In the genomic region with DNA sequence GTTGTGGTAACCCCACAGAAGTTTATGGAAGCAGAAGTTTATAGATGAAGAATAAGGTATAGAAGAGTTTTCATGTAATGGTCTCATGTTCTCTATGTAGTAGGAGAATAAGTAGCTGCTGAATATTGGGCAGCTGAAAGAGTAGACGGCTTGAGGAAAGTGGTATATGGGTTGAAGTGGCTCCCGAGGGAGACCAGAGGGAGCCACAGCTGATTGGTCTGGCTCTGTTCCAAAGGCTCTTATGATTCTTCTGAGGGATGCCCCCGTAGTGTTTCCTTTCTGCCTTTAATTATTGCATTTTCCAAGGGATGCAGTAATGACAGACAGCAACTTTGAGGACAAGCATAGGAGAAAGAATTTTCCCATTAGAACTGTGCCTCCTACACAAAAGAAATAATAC, we compare ENCODE assay signal across 1 cellular context.
TF ChIP-seq lines count a peak whose summit lies in the region.

No MANE protein-coding gene starts in this region.

TF ChIP-seq in HEK293, 187 proteins besides CTCF, POLR2A, EP300 and RAD21 (continued from another document):
- TF ChIP-seq, protein P1, sequence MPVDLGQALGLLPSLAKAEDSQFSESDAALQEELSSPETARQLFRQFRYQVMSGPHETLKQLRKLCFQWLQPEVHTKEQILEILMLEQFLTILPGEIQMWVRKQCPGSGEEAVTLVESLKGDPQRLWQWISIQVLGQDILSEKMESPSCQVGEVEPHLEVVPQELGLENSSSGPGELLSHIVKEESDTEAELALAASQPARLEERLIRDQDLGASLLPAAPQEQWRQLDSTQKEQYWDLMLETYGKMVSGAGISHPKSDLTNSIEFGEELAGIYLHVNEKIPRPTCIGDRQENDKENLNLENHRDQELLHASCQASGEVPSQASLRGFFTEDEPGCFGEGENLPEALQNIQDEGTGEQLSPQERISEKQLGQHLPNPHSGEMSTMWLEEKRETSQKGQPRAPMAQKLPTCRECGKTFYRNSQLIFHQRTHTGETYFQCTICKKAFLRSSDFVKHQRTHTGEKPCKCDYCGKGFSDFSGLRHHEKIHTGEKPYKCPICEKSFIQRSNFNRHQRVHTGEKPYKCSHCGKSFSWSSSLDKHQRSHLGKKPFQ (tag by site-specific recombination; IDR thresholded peaks at IDR 0.05) = no peak
- no peak for TF ChIP-seq ZNF37A (tag by site-specific recombination; IDR thresholded peaks at IDR 0.05)
- TF ChIP-seq ZNF223 (tag by site-specific recombination; IDR thresholded peaks at IDR 0.05) = no peak
- TF ChIP-seq ZNF16 (tag by site-specific recombination; IDR thresholded peaks at IDR 0.05; ENCODE audit: low read depth) = no peak
- TF ChIP-seq ZNF596 (tag by site-specific recombination; IDR thresholded peaks at IDR 0.05) = no peak
- no peak for TF ChIP-seq ZNF510 (tag by site-specific recombination; IDR thresholded peaks at IDR 0.05; ENCODE audit: insufficient replicate concordance)
- no peak for TF ChIP-seq ZNF155 (tag by site-specific recombination; IDR thresholded peaks at IDR 0.05)
- TF ChIP-seq, protein P2, sequence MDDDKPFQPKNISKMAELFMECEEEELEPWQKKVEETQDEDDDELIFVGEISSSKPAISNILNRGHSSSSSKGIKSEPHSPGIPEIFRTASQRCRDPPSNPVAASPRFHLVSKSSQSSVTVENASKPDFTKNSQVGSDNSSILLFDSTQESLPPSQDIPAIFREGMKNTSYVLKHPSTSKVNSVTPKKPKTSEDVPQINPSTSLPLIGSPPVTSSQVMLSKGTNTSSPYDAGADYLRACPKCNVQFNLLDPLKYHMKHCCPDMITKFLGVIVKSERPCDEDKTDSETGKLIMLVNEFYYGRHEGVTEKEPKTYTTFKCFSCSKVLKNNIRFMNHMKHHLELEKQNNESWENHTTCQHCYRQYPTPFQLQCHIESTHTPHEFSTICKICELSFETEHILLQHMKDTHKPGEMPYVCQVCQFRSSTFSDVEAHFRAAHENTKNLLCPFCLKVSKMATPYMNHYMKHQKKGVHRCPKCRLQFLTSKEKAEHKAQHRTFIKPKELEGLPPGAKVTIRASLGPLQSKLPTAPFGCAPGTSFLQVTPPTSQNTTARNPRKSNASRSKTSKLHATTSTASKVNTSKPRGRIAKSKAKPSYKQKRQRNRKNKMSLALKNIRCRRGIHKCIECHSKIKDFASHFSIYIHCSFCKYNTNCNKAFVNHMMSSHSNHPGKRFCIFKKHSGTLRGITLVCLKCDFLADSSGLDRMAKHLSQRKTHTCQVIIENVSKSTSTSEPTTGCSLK (tag by site-specific recombination; IDR thresholded peaks at IDR 0.05) = no peak
- no peak for TF ChIP-seq ZSCAN16 (tag by site-specific recombination; IDR thresholded peaks at IDR 0.05)
- TF ChIP-seq ZNF544 (tag by site-specific recombination; IDR thresholded peaks at IDR 0.05) = no peak
- peak; percentile 45; the same call in 1 of the 2 replicates for TF ChIP-seq ZNF133 (tag by site-specific recombination; IDR thresholded peaks at IDR 0.05)
- no peak for TF ChIP-seq SP7 (tag by site-specific recombination; IDR thresholded peaks at IDR 0.05)
- TF ChIP-seq ZNF670 (tag by site-specific recombination; IDR thresholded peaks at IDR 0.05; ENCODE audit: low read depth) = no peak
- no peak for TF ChIP-seq KLF10 (tag by site-specific recombination; IDR thresholded peaks at IDR 0.05)
- no peak for TF ChIP-seq ZNF777 (tag by site-specific recombination; IDR thresholded peaks at IDR 0.05; ENCODE audit: borderline replicate concordance)
- no peak for TF ChIP-seq PRDM1 (tag by site-specific recombination; IDR thresholded peaks at IDR 0.05)
- TF ChIP-seq, protein P3, sequence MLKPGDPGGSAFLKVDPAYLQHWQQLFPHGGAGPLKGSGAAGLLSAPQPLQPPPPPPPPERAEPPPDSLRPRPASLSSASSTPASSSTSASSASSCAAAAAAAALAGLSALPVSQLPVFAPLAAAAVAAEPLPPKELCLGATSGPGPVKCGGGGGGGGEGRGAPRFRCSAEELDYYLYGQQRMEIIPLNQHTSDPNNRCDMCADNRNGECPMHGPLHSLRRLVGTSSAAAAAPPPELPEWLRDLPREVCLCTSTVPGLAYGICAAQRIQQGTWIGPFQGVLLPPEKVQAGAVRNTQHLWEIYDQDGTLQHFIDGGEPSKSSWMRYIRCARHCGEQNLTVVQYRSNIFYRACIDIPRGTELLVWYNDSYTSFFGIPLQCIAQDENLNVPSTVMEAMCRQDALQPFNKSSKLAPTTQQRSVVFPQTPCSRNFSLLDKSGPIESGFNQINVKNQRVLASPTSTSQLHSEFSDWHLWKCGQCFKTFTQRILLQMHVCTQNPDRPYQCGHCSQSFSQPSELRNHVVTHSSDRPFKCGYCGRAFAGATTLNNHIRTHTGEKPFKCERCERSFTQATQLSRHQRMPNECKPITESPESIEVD (tag by site-specific recombination; IDR thresholded peaks at IDR 0.05) = 0 out of 2 replicates have a peak, but pooled peaks have one; percentile 14
- no peak for TF ChIP-seq ZNF10 (tag by site-specific recombination; IDR thresholded peaks at IDR 0.05)
- no peak for TF ChIP-seq ZNF138 (tag by site-specific recombination; IDR thresholded peaks at IDR 0.05; ENCODE audit: borderline replicate concordance)
- TF ChIP-seq ZNF768 (tag by site-specific recombination; IDR thresholded peaks at IDR 0.05) = no peak
- TF ChIP-seq, protein P4, sequence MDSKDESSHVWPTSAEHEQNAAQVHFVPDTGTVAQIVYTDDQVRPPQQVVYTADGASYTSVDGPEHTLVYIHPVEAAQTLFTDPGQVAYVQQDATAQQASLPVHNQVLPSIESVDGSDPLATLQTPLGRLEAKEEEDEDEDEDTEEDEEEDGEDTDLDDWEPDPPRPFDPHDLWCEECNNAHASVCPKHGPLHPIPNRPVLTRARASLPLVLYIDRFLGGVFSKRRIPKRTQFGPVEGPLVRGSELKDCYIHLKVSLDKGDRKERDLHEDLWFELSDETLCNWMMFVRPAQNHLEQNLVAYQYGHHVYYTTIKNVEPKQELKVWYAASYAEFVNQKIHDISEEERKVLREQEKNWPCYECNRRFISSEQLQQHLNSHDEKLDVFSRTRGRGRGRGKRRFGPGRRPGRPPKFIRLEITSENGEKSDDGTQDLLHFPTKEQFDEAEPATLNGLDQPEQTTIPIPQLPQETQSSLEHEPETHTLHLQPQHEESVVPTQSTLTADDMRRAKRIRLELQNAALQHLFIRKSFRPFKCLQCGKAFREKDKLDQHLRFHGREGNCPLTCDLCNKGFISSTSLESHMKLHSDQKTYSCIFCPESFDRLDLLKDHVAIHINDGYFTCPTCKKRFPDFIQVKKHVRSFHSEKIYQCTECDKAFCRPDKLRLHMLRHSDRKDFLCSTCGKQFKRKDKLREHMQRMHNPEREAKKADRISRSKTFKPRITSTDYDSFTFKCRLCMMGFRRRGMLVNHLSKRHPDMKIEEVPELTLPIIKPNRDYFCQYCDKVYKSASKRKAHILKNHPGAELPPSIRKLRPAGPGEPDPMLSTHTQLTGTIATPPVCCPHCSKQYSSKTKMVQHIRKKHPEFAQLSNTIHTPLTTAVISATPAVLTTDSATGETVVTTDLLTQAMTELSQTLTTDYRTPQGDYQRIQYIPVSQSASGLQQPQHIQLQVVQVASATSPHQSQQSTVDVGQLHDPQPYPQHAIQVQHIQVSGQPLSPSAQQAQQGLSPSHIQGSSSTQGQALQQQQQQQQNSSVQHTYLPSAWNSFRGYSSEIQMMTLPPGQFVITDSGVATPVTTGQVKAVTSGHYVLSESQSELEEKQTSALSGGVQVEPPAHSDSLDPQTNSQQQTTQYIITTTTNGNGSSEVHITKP (tag by site-specific recombination; IDR thresholded peaks at IDR 0.05) = no peak
- TF ChIP-seq ZNF530 (tag by site-specific recombination; IDR thresholded peaks at IDR 0.05; ENCODE audit: low read depth) = no peak
- TF ChIP-seq, protein P5, sequence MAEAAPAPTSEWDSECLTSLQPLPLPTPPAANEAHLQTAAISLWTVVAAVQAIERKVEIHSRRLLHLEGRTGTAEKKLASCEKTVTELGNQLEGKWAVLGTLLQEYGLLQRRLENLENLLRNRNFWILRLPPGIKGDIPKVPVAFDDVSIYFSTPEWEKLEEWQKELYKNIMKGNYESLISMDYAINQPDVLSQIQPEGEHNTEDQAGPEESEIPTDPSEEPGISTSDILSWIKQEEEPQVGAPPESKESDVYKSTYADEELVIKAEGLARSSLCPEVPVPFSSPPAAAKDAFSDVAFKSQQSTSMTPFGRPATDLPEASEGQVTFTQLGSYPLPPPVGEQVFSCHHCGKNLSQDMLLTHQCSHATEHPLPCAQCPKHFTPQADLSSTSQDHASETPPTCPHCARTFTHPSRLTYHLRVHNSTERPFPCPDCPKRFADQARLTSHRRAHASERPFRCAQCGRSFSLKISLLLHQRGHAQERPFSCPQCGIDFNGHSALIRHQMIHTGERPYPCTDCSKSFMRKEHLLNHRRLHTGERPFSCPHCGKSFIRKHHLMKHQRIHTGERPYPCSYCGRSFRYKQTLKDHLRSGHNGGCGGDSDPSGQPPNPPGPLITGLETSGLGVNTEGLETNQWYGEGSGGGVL (tag by site-specific recombination; IDR thresholded peaks at IDR 0.05) = no peak
- TF ChIP-seq ZNF423 (tag by site-specific recombination; IDR thresholded peaks at IDR 0.05) = 0 out of 2 replicates have a peak, but pooled peaks have one; percentile 40
- TF ChIP-seq GLIS2 (tag by site-specific recombination; IDR thresholded peaks at IDR 0.05) = no peak
- TF ChIP-seq ZNF830 (tag by site-specific recombination; IDR thresholded peaks at IDR 0.05; ENCODE audit: low read depth) = no peak
- TF ChIP-seq ZNF626 (tag by site-specific recombination; IDR thresholded peaks at IDR 0.05) = no peak
- no peak for TF ChIP-seq ZNF132 (tag by site-specific recombination; IDR thresholded peaks at IDR 0.05; ENCODE audit: borderline replicate concordance)
- TF ChIP-seq ZBTB8A (tag by site-specific recombination; IDR thresholded peaks at IDR 0.05) = no peak
- no peak for TF ChIP-seq ZNF146 (tag by site-specific recombination; IDR thresholded peaks at IDR 0.05)
- TF ChIP-seq ZBTB17 (tag by site-specific recombination; IDR thresholded peaks at IDR 0.05) = no peak
- TF ChIP-seq, protein P6, sequence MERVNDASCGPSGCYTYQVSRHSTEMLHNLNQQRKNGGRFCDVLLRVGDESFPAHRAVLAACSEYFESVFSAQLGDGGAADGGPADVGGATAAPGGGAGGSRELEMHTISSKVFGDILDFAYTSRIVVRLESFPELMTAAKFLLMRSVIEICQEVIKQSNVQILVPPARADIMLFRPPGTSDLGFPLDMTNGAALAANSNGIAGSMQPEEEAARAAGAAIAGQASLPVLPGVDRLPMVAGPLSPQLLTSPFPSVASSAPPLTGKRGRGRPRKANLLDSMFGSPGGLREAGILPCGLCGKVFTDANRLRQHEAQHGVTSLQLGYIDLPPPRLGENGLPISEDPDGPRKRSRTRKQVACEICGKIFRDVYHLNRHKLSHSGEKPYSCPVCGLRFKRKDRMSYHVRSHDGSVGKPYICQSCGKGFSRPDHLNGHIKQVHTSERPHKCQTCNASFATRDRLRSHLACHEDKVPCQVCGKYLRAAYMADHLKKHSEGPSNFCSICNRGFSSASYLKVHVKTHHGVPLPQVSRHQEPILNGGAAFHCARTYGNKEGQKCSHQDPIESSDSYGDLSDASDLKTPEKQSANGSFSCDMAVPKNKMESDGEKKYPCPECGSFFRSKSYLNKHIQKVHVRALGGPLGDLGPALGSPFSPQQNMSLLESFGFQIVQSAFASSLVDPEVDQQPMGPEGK (tag by site-specific recombination; IDR thresholded peaks at IDR 0.05) = no peak
- TF ChIP-seq BCL11B (tag by site-specific recombination; IDR thresholded peaks at IDR 0.05; ENCODE audit: low read depth) = no peak
TF ChIP-seq in HEK293: peak in this region for 9.
